11 cellular contexts compared by ENCODE assay signal in the genomic region with DNA sequence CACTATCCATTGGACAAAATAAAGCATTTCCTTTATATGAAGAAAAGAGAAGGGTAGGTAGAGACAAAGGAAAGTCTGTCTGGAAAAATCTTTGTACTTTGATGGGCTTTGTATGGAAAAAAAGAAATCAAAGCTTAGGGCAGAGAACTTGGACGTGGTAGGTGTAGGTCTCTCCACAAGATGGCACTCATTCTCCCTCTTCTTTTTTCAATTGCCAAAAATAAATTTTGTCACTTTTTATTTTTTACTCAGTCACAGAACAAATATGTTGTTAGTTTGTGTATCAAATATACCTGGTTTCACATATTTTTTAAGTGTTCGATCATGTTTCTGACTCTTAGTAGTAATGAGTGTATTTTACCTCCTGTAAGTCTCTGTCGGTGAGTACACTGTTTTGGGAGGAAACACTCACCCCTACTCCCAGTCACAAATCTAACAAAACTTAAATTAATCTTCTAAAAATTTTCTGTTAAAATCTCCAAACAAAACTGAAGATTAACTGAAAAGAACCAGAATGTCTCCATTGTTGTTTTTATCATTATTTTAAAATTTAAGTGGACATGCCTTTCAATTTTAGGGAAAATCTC.
DNase-seq lines count a peak whose midpoint lies in the region; ATAC-seq and TF ChIP-seq lines count a peak whose summit lies in the region.
"Had no signal": no experiment of that assay in that cellular context is flagged by ENCODE, and none has a peak within 500 bp of the region (broad histone marks: within the 10 kb centered on the region; RNA-seq: fewer than 3 reads in every experiment).

No MANE protein-coding gene starts in this region.

- H3K36me3 ChIP-seq in esophagus muscularis mucosa: no peaks in the 10 kb centered on the region
- H3K36me3 ChIP-seq in stomach: no peaks in the 10 kb centered on the region
- H3K36me3 ChIP-seq: pancreas had no signal

- H3K4me1 ChIP-seq in esophagus muscularis mucosa: no peaks in the 10 kb centered on the region
- H3K4me1 ChIP-seq in stomach: no peaks in the 10 kb centered on the region
- H3K4me1 ChIP-seq: pancreas had no signal

- no peak overlapping the region for H3K4me3 Mint-ChIP-seq in activated CD8-positive, alpha-beta T cell treated with anti-CD3 and anti-CD28 coated beads for 36 hours
- H3K4me3 Mint-ChIP-seq in activated CD8-positive, alpha-beta T cell treated with anti-CD3 and anti-CD28 coated beads, Interleukin-2, amount 10 ng/mL, durations not matched to agents 7 days and 5 days: no peak overlapping the region
- H3K4me3 Mint-ChIP-seq: activated naive CD8-positive, alpha-beta T cell treated with anti-CD3 and anti-CD28 coated beads for 36 hours had no signal

- intact Hi-C loops in activated CD8-positive, alpha-beta T cell treated with anti-CD3 and anti-CD28 coated beads for 36 hours (cut with micrococcal nuclease): loop anchor here (10.0 kb wide), 1 partner anchor 333 kb away; no protein-coding TSS in a partner anchor
- intact Hi-C loops in esophagus muscularis mucosa (cut with DNase I) (loop anchor here (5.0 kb wide), 1 partner anchor 336 kb away; no protein-coding TSS in a partner anchor), stomach (cut with DNase I; ENCODE audit: low total_unique reads) (no loop called here)

- no peak for DNase-seq in activated CD8-positive, alpha-beta T cell treated with anti-CD3 and anti-CD28 coated beads for 36 hours
- no peak for DNase-seq in activated CD8-positive, alpha-beta T cell treated with anti-CD3 and anti-CD28 coated beads, Interleukin-2, amount 10 ng/mL, durations not matched to agents 7 days and 5 days
- DNase-seq in NCI-H2227 (lab: John Stamatoyannopoulos, UW; ENCODE audit: unreplicated experiment) (peak; percentile 22), esophagus muscularis mucosa (ENCODE audit: extremely low spot score) (no peak), stomach (no peak)
- no peak for DNase-seq in activated CD4-positive, alpha-beta T cell treated with anti-CD3 and anti-CD28 coated beads, Interleukin-2, amount 50 U/mL, for 1 hour
- DNase-seq in effector CD8-positive, alpha-beta T cell (lab: John Stamatoyannopoulos, UW): no peak
- DNase-seq: activated naive CD8-positive, alpha-beta T cell treated with anti-CD3 and anti-CD28 coated beads for 36 hours; NCI-H1930; pancreas had no signal

- H3K4me1 Mint-ChIP-seq in activated CD8-positive, alpha-beta T cell treated with anti-CD3 and anti-CD28 coated beads for 36 hours (ENCODE audit: low read depth): no peaks in the 10 kb centered on the region
- H3K4me1 Mint-ChIP-seq in activated CD8-positive, alpha-beta T cell treated with anti-CD3 and anti-CD28 coated beads, Interleukin-2, amount 10 ng/mL, durations not matched to agents 7 days and 5 days (ENCODE audit: low read depth): no peaks in the 10 kb centered on the region
- H3K4me1 Mint-ChIP-seq: activated naive CD8-positive, alpha-beta T cell treated with anti-CD3 and anti-CD28 coated beads for 36 hours had no signal

- no peak overlapping the region for H3K27ac Mint-ChIP-seq in activated CD8-positive, alpha-beta T cell treated with anti-CD3 and anti-CD28 coated beads for 36 hours
- no peak overlapping the region for H3K27ac Mint-ChIP-seq in activated CD8-positive, alpha-beta T cell treated with anti-CD3 and anti-CD28 coated beads, Interleukin-2, amount 10 ng/mL, durations not matched to agents 7 days and 5 days
- H3K27ac Mint-ChIP-seq: activated naive CD8-positive, alpha-beta T cell treated with anti-CD3 and anti-CD28 coated beads for 36 hours had no signal

- TF ChIP-seq CTCF in activated CD8-positive, alpha-beta T cell treated with anti-CD3 and anti-CD28 coated beads for 36 hours (IDR thresholded peaks at IDR 0.05): peak; percentile 20
- peak in 2 of 3 experiments; percentile 47 to 54 for TF ChIP-seq CTCF in esophagus muscularis mucosa (IDR thresholded peaks at IDR 0.05)
- peak in 4 of 7 experiments; percentile 25 to 40 (median 32) for TF ChIP-seq CTCF in stomach (IDR thresholded peaks at IDR 0.05)

- 69% methylated on average over 3 of the region's 3 CpGs for WGBS in esophagus muscularis mucosa
- WGBS in stomach, 5 donors: 63 to 69% (median 66%) methylated on average over 3 of the region's 3 CpGs

- no peak for ATAC-seq in activated CD8-positive, alpha-beta T cell treated with anti-CD3 and anti-CD28 coated beads for 36 hours
- no peak for ATAC-seq in activated CD8-positive, alpha-beta T cell treated with anti-CD3 and anti-CD28 coated beads, Interleukin-2, amount 10 ng/mL, durations not matched to agents 7 days and 5 days
- no peak for ATAC-seq in GM21717 (IDR thresholded peaks at IDR 0.05; ENCODE audit: unreplicated experiment)

- H3K27me3 Mint-ChIP-seq in activated CD8-positive, alpha-beta T cell treated with anti-CD3 and anti-CD28 coated beads for 36 hours: no peaks in the 10 kb centered on the region
- H3K27me3 Mint-ChIP-seq in activated CD8-positive, alpha-beta T cell treated with anti-CD3 and anti-CD28 coated beads, Interleukin-2, amount 10 ng/mL, durations not matched to agents 7 days and 5 days (ENCODE audit: low read depth): no peaks in the 10 kb centered on the region
- H3K27me3 Mint-ChIP-seq: activated naive CD8-positive, alpha-beta T cell treated with anti-CD3 and anti-CD28 coated beads for 36 hours had no signal

- CTCF ChIA-PET in activated CD8-positive, alpha-beta T cell treated with anti-CD3 and anti-CD28 coated beads for 36 hours (lab: Charles Lee): no interaction called here
- CTCF ChIA-PET in activated CD8-positive, alpha-beta T cell treated with anti-CD3 and anti-CD28 coated beads, Interleukin-2, amount 10 ng/mL, durations not matched to agents 7 days and 5 days (lab: Charles Lee): interaction anchor here (1.0 kb wide), 1 partner anchor 336 kb away, joined by 3 read pairs; no protein-coding TSS in a partner anchor

- H3K4me3 ChIP-seq in esophagus muscularis mucosa (no peak overlapping the region), stomach (no peak overlapping the region)
- H3K4me3 ChIP-seq: pancreas had no signal

- H3K27ac ChIP-seq in esophagus muscularis mucosa (replicated peaks in 1 of 4) (no peak overlapping the region), stomach (no peak overlapping the region)
- H3K27ac ChIP-seq: pancreas had no signal

- H3K36me3 Mint-ChIP-seq in activated CD8-positive, alpha-beta T cell treated with anti-CD3 and anti-CD28 coated beads for 36 hours (ENCODE audit: low read depth): no peaks in the 10 kb centered on the region
- no peaks in the 10 kb centered on the region for H3K36me3 Mint-ChIP-seq in activated CD8-positive, alpha-beta T cell treated with anti-CD3 and anti-CD28 coated beads, Interleukin-2, amount 10 ng/mL, durations not matched to agents 7 days and 5 days (ENCODE audit: low read depth)
- H3K36me3 Mint-ChIP-seq: activated naive CD8-positive, alpha-beta T cell treated with anti-CD3 and anti-CD28 coated beads for 36 hours had no signal

- H3K9me3 Mint-ChIP-seq in activated CD8-positive, alpha-beta T cell treated with anti-CD3 and anti-CD28 coated beads for 36 hours: no peaks in the 10 kb centered on the region
- no peaks in the 10 kb centered on the region for H3K9me3 Mint-ChIP-seq in activated CD8-positive, alpha-beta T cell treated with anti-CD3 and anti-CD28 coated beads, Interleukin-2, amount 10 ng/mL, durations not matched to agents 7 days and 5 days (ENCODE audit: insufficient read depth)
- H3K9me3 Mint-ChIP-seq: activated naive CD8-positive, alpha-beta T cell treated with anti-CD3 and anti-CD28 coated beads for 36 hours had no signal

- H3K9me3 ChIP-seq in esophagus muscularis mucosa (no peaks in the 10 kb centered on the region), stomach (no peaks in the 10 kb centered on the region)
- H3K9me3 ChIP-seq: pancreas had no signal

- POLR2A ChIA-PET in activated CD8-positive, alpha-beta T cell treated with anti-CD3 and anti-CD28 coated beads for 36 hours (lab: Charles Lee): no interaction called here
- POLR2A ChIA-PET in activated CD8-positive, alpha-beta T cell treated with anti-CD3 and anti-CD28 coated beads, Interleukin-2, amount 10 ng/mL, durations not matched to agents 7 days and 5 days (lab: Charles Lee): no interaction called here

- TF ChIP-seq EP300 in esophagus muscularis mucosa (IDR thresholded peaks at IDR 0.05) (no peak), stomach (IDR thresholded peaks at IDR 0.05) (no peak)

- no peaks in the 10 kb centered on the region for H3K27me3 ChIP-seq in esophagus muscularis mucosa
- no peaks in the 10 kb centered on the region for H3K27me3 ChIP-seq in stomach

- no peak for TF ChIP-seq POLR2A in esophagus muscularis mucosa (IDR thresholded peaks at IDR 0.05; ENCODE audit: low read depth)
- TF ChIP-seq POLR2A in stomach (IDR thresholded peaks at IDR 0.05): no peak
